Comparison of ENCODE assay signal across 16 cellular contexts in genomic region chr3:13829311-13829710, GRCh38. TPM values are rescaled to one million over a fixed set of nuclear protein-coding genes. Genes with fewer than 3 reads are reported as not detected.
DNase-seq lines count a peak whose midpoint lies in the region; ATAC-seq and TF ChIP-seq lines count a peak whose summit lies in the region.
"Had no signal": no experiment of that assay in that cellular context is flagged by ENCODE, and none has a peak within 500 bp of the region (broad histone marks: within the 10 kb centered on the region; RNA-seq: fewer than 3 reads in every experiment).

No MANE protein-coding gene starts in this region.

- no peaks in the 10 kb centered on the region for H3K79me2 ChIP-seq in neural progenitor cell (ENCODE audit: low read depth)

- peak overlapping the region; percentile 27 for H3K27ac Mint-ChIP-seq in T-helper 17 cell
- peak overlapping the region; percentile 57 for H3K27ac Mint-ChIP-seq in neural progenitor cell
- H3K27ac Mint-ChIP-seq: B cell; CD8-positive, alpha-beta T cell; GM23338 had no signal

- peaks cover 7% of the 10 kb centered on the region for H3K4me1 ChIP-seq in neural progenitor cell
- H3K4me1 ChIP-seq: BLaER1 treated with 17β-estradiol and CSF1 and Interleukin-3, amounts not matched to agents 10 nM and 100 nM had no signal

- H3K27me3 Mint-ChIP-seq in T-helper 17 cell (no peaks in the 10 kb centered on the region), neural progenitor cell (ENCODE audit: insufficient read depth, low read depth) (peaks cover 5% of the 10 kb centered on the region)

- H3K4me3 ChIP-seq in neural progenitor cell = no peak overlapping the region
- H3K4me3 ChIP-seq: BLaER1 treated with 17β-estradiol and CSF1 and Interleukin-3, amounts not matched to agents 10 nM and 100 nM; GM23338 had no signal

- H3K4me3 Mint-ChIP-seq in T-helper 17 cell (peak overlapping the region; percentile 28), neural progenitor cell (no peak overlapping the region)
- H3K4me3 Mint-ChIP-seq: B cell; CD8-positive, alpha-beta T cell; GM23338 had no signal

- H3K9ac ChIP-seq in neural progenitor cell = no peak overlapping the region
- H3K9ac ChIP-seq: BLaER1 treated with 17β-estradiol and CSF1 and Interleukin-3, amounts not matched to agents 10 nM and 100 nM had no signal

- POLR2A ChIA-PET in RWPE1 (lab: Yijun Ruan, JAX; ENCODE audit: low non-redundant PET) = no interaction called here

- H3K27me3 ChIP-seq in neural progenitor cell = no peaks in the 10 kb centered on the region
- H3K27me3 ChIP-seq: BLaER1 treated with 17β-estradiol and CSF1 and Interleukin-3, amounts not matched to agents 10 nM and 100 nM had no signal

- peak overlapping the region; percentile 16 for H3K27ac ChIP-seq in RWPE1
- no peak overlapping the region for H3K27ac ChIP-seq in neural progenitor cell
- H3K27ac ChIP-seq in temporal lobe (ENCODE audit: low read depth, low read length) = peak overlapping the region; percentile 0
- H3K27ac ChIP-seq: BLaER1 treated with 17β-estradiol and CSF1 and Interleukin-3, amounts not matched to agents 10 nM and 100 nM had no signal

- no peak overlapping the region for H3K4me2 ChIP-seq in neural progenitor cell
- H3K4me2 ChIP-seq: BLaER1 treated with 17β-estradiol and CSF1 and Interleukin-3, amounts not matched to agents 10 nM and 100 nM; GM23338 had no signal

- no peaks in the 10 kb centered on the region for H4K20me1 ChIP-seq in neural progenitor cell (ENCODE audit: low read depth)
- H4K20me1 ChIP-seq: BLaER1 treated with 17β-estradiol and CSF1 and Interleukin-3, amounts not matched to agents 10 nM and 100 nM had no signal

- H3K4me1 Mint-ChIP-seq in T-helper 17 cell (peaks cover 24% of the 10 kb centered on the region), neural progenitor cell (peaks cover 36% of the 10 kb centered on the region)
- H3K4me1 Mint-ChIP-seq: B cell had no signal

- no peak for TF ChIP-seq CTCF in RWPE1 (conservative IDR thresholded peaks at IDR 0.05; ENCODE audit: low read depth)
- no peak for TF ChIP-seq CTCF in neural progenitor cell (IDR thresholded peaks at IDR 0.05)

- H3F3A ChIP-seq in neural progenitor cell (ENCODE audit: low read depth) = no peaks in the 10 kb centered on the region

- peaks cover 10% of the 10 kb centered on the region for H3K36me3 Mint-ChIP-seq in T-helper 17 cell (ENCODE audit: low read depth)
- no peaks in the 10 kb centered on the region for H3K36me3 Mint-ChIP-seq in neural progenitor cell
- H3K36me3 Mint-ChIP-seq: CD8-positive, alpha-beta T cell had no signal

- DNase-seq in RWPE1 (ENCODE audit: low spot score) (no peak), T-helper 17 cell (no peak), neural progenitor cell (ENCODE audit: low spot score) (no peak), hepatic stellate cell (ENCODE audit: low spot score) (no peak)
- DNase-seq: Calu3; CD8-positive, alpha-beta T cell; DMS79 treated with DMSO at 0.1 percent for 48 hours; GF-D8; HCEC 1CT had no signal

- H3K36me3 ChIP-seq in neural progenitor cell = no peaks in the 10 kb centered on the region
- H3K36me3 ChIP-seq: BLaER1 treated with 17β-estradiol and CSF1 and Interleukin-3, amounts not matched to agents 10 nM and 100 nM had no signal

- peaks cover 2% of the 10 kb centered on the region for H3K9me3 Mint-ChIP-seq in neural progenitor cell
- H3K9me3 Mint-ChIP-seq: CD8-positive, alpha-beta T cell; GM23338 had no signal

- H3K9me3 ChIP-seq in T-helper 17 cell (ENCODE audit: control insufficient read depth, low read length, poor library complexity, severe bottlenecking) (no peaks in the 10 kb centered on the region), neural progenitor cell (ENCODE audit: low read depth) (no peaks in the 10 kb centered on the region)
- H3K9me3 ChIP-seq: BLaER1 treated with 17β-estradiol and CSF1 and Interleukin-3, amounts not matched to agents 10 nM and 100 nM had no signal

- no peak overlapping the region for H2AFZ ChIP-seq in neural progenitor cell (replicated peaks)
- H2AFZ ChIP-seq: GM23338 had no signal

- ATAC-seq in T-helper 17 cell (no peak), HG03095 (IDR thresholded peaks at IDR 0.05; ENCODE audit: unreplicated experiment) (no peak)
- ATAC-seq: CD8-positive, alpha-beta T cell; GM23338; HepG2 had no signal

- CTCF ChIA-PET in RWPE1 (lab: Yijun Ruan, JAX) = interaction anchor here (1.5 kb wide), 1 partner anchor 171 kb away, joined by 3 read pairs; no protein-coding TSS in a partner anchor

RNA-seq across cellular contexts. Expression of gene WNT7A, which starts 50.6 kb away (rescaled TPM):
- total RNA-seq in T-helper 17 cell (10 to 100 TPM; 10.1 to 14.5 TPM), neural progenitor cell (ENCODE audit: low replicate concordance) (not detected in 2 replicates), temporal lobe (9.6 TPM)
- total RNA-seq: A172, B cell, GM23338, HepG2 had no signal

Comparison
In these comparisons a context has a peak if more than half of its experiments do, and no peak if none do; other contexts are left out.
1. RNA of gene WNT7A, which starts 50.6 kb away (total RNA-seq): 10.1 to 14.5 TPM in T-helper 17 cell and 9.6 TPM in temporal lobe (single experiment); not detected in neural progenitor cell; every median in the first group is over 10 times any median in the second.